ENCODE assay signal across 15 cellular contexts in genomic region chr3:134059680-134060560, GRCh38. TPM values are rescaled to one million over a fixed set of nuclear protein-coding genes. Genes with fewer than 3 reads are reported as not detected.
DNase-seq lines count a peak whose midpoint lies in the region; ATAC-seq and TF ChIP-seq lines count a peak whose summit lies in the region.
"Had no signal": no experiment of that assay in that cellular context is flagged by ENCODE, and none has a peak within 500 bp of the region (broad histone marks: within the 10 kb centered on the region; RNA-seq: fewer than 3 reads in every experiment).

No MANE protein-coding gene starts in this region.

- H3K9me3 ChIP-seq in lower lobe of right lung = no peaks in the 10 kb centered on the region
- H3K9me3 ChIP-seq: A549, SJCRH30 had no signal

- H3K27me3 ChIP-seq in lower lobe of right lung (ENCODE audit: low read depth) = no peaks in the 10 kb centered on the region
- H3K27me3 ChIP-seq: SJCRH30 had no signal

- peaks cover 36% of the 10 kb centered on the region for H3K4me1 ChIP-seq in lower lobe of right lung
- H3K4me1 ChIP-seq: A549 had no signal

- DNase-seq in NCI-H2171 treated with DMSO at 0.1 percent for 48 hours (lab: John Stamatoyannopoulos, UW) = peak; percentile 27
- DNase-seq in NCI-H2171 (lab: John Stamatoyannopoulos, UW) = no peak
- peak; percentile 6 for DNase-seq in astrocyte of the cerebellum (ENCODE audit: low read depth)
- peak; percentile 10 for DNase-seq in kidney glomerular epithelial cell (lab: John Stamatoyannopoulos, UW)
- DNase-seq in smooth muscle cell of the brain vasculature (ENCODE audit: low read depth, low spot score) = peak; percentile 24
- DNase-seq in SHP77 treated with DMSO at 0.1 percent for 48 hours (lab: John Stamatoyannopoulos, UW) = no peak
- no peak for DNase-seq in NCI-H2081 treated with DMSO at 0.1 percent for 48 hours (lab: John Stamatoyannopoulos, UW)
- DNase-seq in lower lobe of right lung = no peak
- DNase-seq: activated CD8-positive, alpha-beta memory T cell treated with anti-CD3 and anti-CD28 coated beads, Interleukin-2, amount 10 ng/mL, durations not matched to agents 7 days and 5 days; foreskin melanocyte; NCI-H1694; WERI-Rb-1 had no signal

- H3K27ac ChIP-seq in lower lobe of right lung = no peak overlapping the region
- H3K27ac ChIP-seq: A549, SJCRH30, WERI-Rb-1 had no signal

- intact Hi-C loops in lower lobe of right lung (cut with DNase I) = no loop called here

- H3K4me3 ChIP-seq in astrocyte of the cerebellum (ENCODE audit: low read depth, low read length) (no peak overlapping the region), lower lobe of right lung (no peak overlapping the region)
- H3K4me3 ChIP-seq: A549, SJCRH30, smooth muscle cell had no signal

- no peak for ATAC-seq in lower lobe of right lung
- ATAC-seq: A549; activated CD8-positive, alpha-beta memory T cell treated with anti-CD3 and anti-CD28 coated beads, Interleukin-2, amount 10 ng/mL, durations not matched to agents 7 days and 5 days had no signal

- in situ Hi-C loops in astrocyte of the cerebellum (cut with HindIII; ENCODE audit: low sequenced_read_pairs) = no loop called here

- no peak for TF ChIP-seq CTCF in astrocyte of the cerebellum (IDR thresholded peaks at IDR 0.05; ENCODE audit: low read depth, low read length, missing control alignments)
- TF ChIP-seq CTCF in lower lobe of right lung (IDR thresholded peaks at IDR 0.05) = no peak

- H3K36me3 ChIP-seq in lower lobe of right lung = no peaks in the 10 kb centered on the region
- H3K36me3 ChIP-seq: SJCRH30, WERI-Rb-1 had no signal

RNA-seq across cellular contexts. Expression of gene SLCO2A1, which starts 30.2 kb away (rescaled TPM):
- total RNA-seq in lower lobe of right lung = 204 TPM
- total RNA-seq: activated CD8-positive, alpha-beta memory T cell treated with anti-CD3 and anti-CD28 coated beads, Interleukin-2, amount 10 ng/mL, durations not matched to agents 7 days and 5 days; SJCRH30 had no signal

Comparison
In these comparisons a context has a peak if more than half of its experiments do, and no peak if none do; other contexts are left out.
1. DNase-seq: peak in NCI-H2171 treated with DMSO at 0.1 percent for 48 hours (single experiment), astrocyte of the cerebellum (single experiment), kidney glomerular epithelial cell (single experiment) and smooth muscle cell of the brain vasculature (single experiment); none in NCI-H2171 (single experiment), SHP77 treated with DMSO at 0.1 percent for 48 hours (single experiment), NCI-H2081 treated with DMSO at 0.1 percent for 48 hours (single experiment) and lower lobe of right lung (single experiment).